Comparison of ENCODE assay signal across 8 cellular contexts in the genomic region with DNA sequence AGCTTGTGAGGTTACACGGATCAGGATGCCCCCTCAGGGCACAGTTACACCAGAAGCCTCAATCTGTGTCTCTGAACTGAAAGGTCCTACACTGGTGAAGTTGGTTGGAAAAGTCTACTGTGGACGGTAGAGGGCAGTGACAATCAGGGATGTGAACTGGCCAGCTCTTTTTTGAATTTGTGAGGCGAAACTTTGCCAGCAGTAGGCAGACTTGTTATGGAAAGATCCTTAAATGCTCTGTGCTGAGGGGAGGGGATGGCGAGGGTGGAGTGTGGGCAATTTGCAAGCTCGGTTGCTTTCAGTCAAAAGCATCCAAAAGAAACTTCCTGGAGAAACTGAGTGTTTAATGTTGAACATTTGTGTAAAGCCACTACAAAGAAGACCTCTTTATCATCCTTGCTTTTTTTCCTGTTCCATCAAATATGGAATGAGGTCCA.
A peak's percentile ranks its signal among the peaks of the same experiment; 100 is the strongest.
DNase-seq lines count a peak whose midpoint lies in the region; ATAC-seq, FAIRE-seq and TF ChIP-seq lines count a peak whose summit lies in the region.

No MANE protein-coding gene starts in this region.

- H3K4me1 Mint-ChIP-seq in Caco-2 (ENCODE audit: low read depth, unreplicated experiment) (no peaks in the 10 kb centered on the region), H9 (peaks cover 20 to 23% of the 10 kb centered on the region in 2 experiments)

- no peak overlapping the region for H3K56ac ChIP-seq in H9 (ENCODE audit: insufficient read length, low read depth, low read length)

- no peak overlapping the region for H2BK15ac ChIP-seq in H9 (ENCODE audit: low read depth, low read length)

- H3K36me3 ChIP-seq in Caco-2 (ENCODE audit: control insufficient read depth, insufficient read depth, low read length) (no peaks in the 10 kb centered on the region), iPS DF 6.9 (ENCODE audit: control insufficient read depth, insufficient read depth, low read length) (no peaks in the 10 kb centered on the region), small intestine (ENCODE audit: control insufficient read depth in 2 of 2, insufficient read depth in 2 of 2, low read length in 2 of 2) (no peaks in the 10 kb centered on the region)

- H3K36me3 Mint-ChIP-seq in Caco-2 (ENCODE audit: insufficient read depth, unreplicated experiment) (no peaks in the 10 kb centered on the region), H9 (ENCODE audit: insufficient read depth in 1 of 3, low read depth in 3 of 3) (peaks cover 0 to 10% (median 9%) of the 10 kb centered on the region in 3 experiments)

- peak; percentile 67 to 84 for TF ChIP-seq CTCF in Caco-2 (IDR thresholded peaks at IDR 0.05; ENCODE audit: insufficient read depth in 1 of 2, low read depth in 1 of 2, low read length in 1 of 2, severe bottlenecking in 1 of 2, unreplicated experiment in 1 of 2)
- TF ChIP-seq CTCF in H9 (conservative IDR thresholded peaks at IDR 0.05) = peak; percentile 83

- H3K18ac ChIP-seq in H9 (ENCODE audit: insufficient read length, low read depth, low read length) = no peak overlapping the region

- H3K9me3 ChIP-seq in Caco-2 (no peaks in the 10 kb centered on the region), H9 (ENCODE audit: control insufficient read depth, low read depth, low read length) (no peaks in the 10 kb centered on the region), iPS DF 6.9 (ENCODE audit: control insufficient read depth, insufficient read depth, low read length) (no peaks in the 10 kb centered on the region), small intestine (ENCODE audit: control insufficient read depth, low read depth) (no peaks in the 10 kb centered on the region)

- H3K4me1 ChIP-seq in Caco-2 (no peaks in the 10 kb centered on the region), H9 (ENCODE audit: insufficient read depth, low read length) (peaks cover 3% of the 10 kb centered on the region; the same call in 1 of the 2 replicates), iPS DF 6.9 (ENCODE audit: control insufficient read depth, insufficient read depth, low read length) (peaks cover 3% of the 10 kb centered on the region; the same call in 1 of the 2 replicates), small intestine (ENCODE audit: control insufficient read depth in 2 of 2, insufficient read depth in 1 of 2, low read depth in 1 of 2, low read length in 1 of 2) (no peaks in the 10 kb centered on the region)

- H3K4me3 Mint-ChIP-seq in Caco-2 (ENCODE audit: unreplicated experiment) (no peak overlapping the region), H9 (no peak overlapping the region; a peak in 1 of 5 replicates)

- H3K9ac ChIP-seq in H9 (ENCODE audit: extremely low read depth, insufficient read length, low read length) = no peak overlapping the region

- POLR2A ChIA-PET in Caco-2 (lab: Charles Lee) = no interaction called here

- H3K27ac Mint-ChIP-seq in Caco-2 (ENCODE audit: unreplicated experiment) (no peak overlapping the region), H9 (peak overlapping the region in 1 of 3 experiments; percentile 42; a peak in 2 of 7 replicates)

- no peak overlapping the region for H3K4ac ChIP-seq in H9 (ENCODE audit: low read depth, low read length)

- no peak overlapping the region for H3K4me2 ChIP-seq in H9 (ENCODE audit: insufficient read depth, insufficient read length, low read length)

- H2AK5ac ChIP-seq in H9 (ENCODE audit: insufficient read length, low read length) = no peak overlapping the region

- no peaks in the 10 kb centered on the region for H4K20me1 ChIP-seq in H9 (ENCODE audit: control insufficient read depth, insufficient read depth, insufficient read length)

- CTCF ChIA-PET in Caco-2 (lab: Charles Lee) = interaction anchor here (0.6 to 2.5 kb wide), 11 partner anchors 29 to 698 kb away, joined by 3 to 66 read pairs (median 5); a partner anchor contains a TSS

- intact Hi-C loops in Caco-2 (cut with micrococcal nuclease; ENCODE audit: unreplicated experiment) = loop anchor here (1.0 to 2.0 kb wide), 4 partner anchors 17 to 212 kb away; a partner anchor contains a TSS

- FAIRE-seq in small intestine (lab: Jason Lieb, UNC) = no peak

- H3T11ph ChIP-seq in H9 (ENCODE audit: low read length) = no peak overlapping the region

- no peak overlapping the region for H3K23ac ChIP-seq in H9 (ENCODE audit: insufficient read length, low read depth, low read length)

- DNase-seq in Caco-2 (peak; percentile 50 to 65), H9 (peak; percentile 83), NOMO-1 treated with dmso at 0.1 percent for 144 hours (lab: John Stamatoyannopoulos, UW; ENCODE audit: unreplicated experiment) (peak; percentile 35), brain pericyte (ENCODE audit: low read depth, low spot score) (peak; percentile 84), iPS DF 6.9 (ENCODE audit: low read depth, low spot score) (peak; percentile 54), small intestine (peak; percentile 71)

- H3K9me3 Mint-ChIP-seq in Caco-2 (ENCODE audit: unreplicated experiment) (no peaks in the 10 kb centered on the region), H9 (no peaks in the 10 kb centered on the region)

- no peak overlapping the region for H2AFZ ChIP-seq in H9 (ENCODE audit: low read length)

- no peak overlapping the region for H2BK12ac ChIP-seq in H9 (ENCODE audit: insufficient read length, low read depth, low read length)

- no peaks in the 10 kb centered on the region for H3K27me3 ChIP-seq in Caco-2 (replicated peaks; ENCODE audit: control insufficient read depth, insufficient read depth, low read length)
- no peaks in the 10 kb centered on the region for H3K27me3 ChIP-seq in H9 (ENCODE audit: insufficient read depth, low read length)
- no peaks in the 10 kb centered on the region for H3K27me3 ChIP-seq in iPS DF 6.9 (ENCODE audit: control insufficient read depth, insufficient read depth, low read length)
- H3K27me3 ChIP-seq in small intestine (ENCODE audit: control insufficient read depth in 2 of 2, insufficient read depth in 2 of 2, low read length in 2 of 2) = no peaks in the 10 kb centered on the region

- H4K5ac ChIP-seq in H9 (ENCODE audit: insufficient read length, low read depth, low read length) = no peak overlapping the region

- no peak overlapping the region for H4K8ac ChIP-seq in H9 (replicated peaks; ENCODE audit: insufficient read length, low read depth, low read length)

- no peak overlapping the region for H3K27ac ChIP-seq in H9 (ENCODE audit: insufficient read length, low read depth, low read length)
- no peak overlapping the region for H3K27ac ChIP-seq in iPS DF 6.9 (ENCODE audit: low read length)
- no peak overlapping the region for H3K27ac ChIP-seq in small intestine (ENCODE audit: low read depth in 1 of 2, low read length in 1 of 2)

- no CpG with 5 or more reads among the region's 5 CpGs for WGBS in H9 (ENCODE audit: extremely low coverage, insufficient read length, low lambda C conversion rate)
- no CpG with 5 or more reads among the region's 5 CpGs for WGBS in iPS DF 6.9 (ENCODE audit: insufficient coverage, insufficient read length)
- WGBS in small intestine, 3 donors = 6 to 7% (median 7%) methylated on average over 5 of the region's 5 CpGs

- no peak overlapping the region for H2BK5ac ChIP-seq in H9 (ENCODE audit: insufficient read length, low read length)

- H3K23me2 ChIP-seq in H9 (ENCODE audit: insufficient read length, low read depth, low read length, poor library complexity, severe bottlenecking) = no peaks in the 10 kb centered on the region

- H3K27me3 Mint-ChIP-seq in Caco-2 (ENCODE audit: insufficient read depth, unreplicated experiment) (peaks cover 17% of the 10 kb centered on the region), H9 (ENCODE audit: low read depth) (no peaks in the 10 kb centered on the region)

- H4K91ac ChIP-seq in H9 (ENCODE audit: insufficient read length, low read depth, low read length) = no peak overlapping the region

- BruUV-seq in Caco-2 (replicated peaks; lab: Mats Ljungman, UMichigan) = no TSS peak

- ATAC-seq in GM18498 (IDR thresholded peaks at IDR 0.05; ENCODE audit: unreplicated experiment) (no peak), GM21737 (IDR thresholded peaks at IDR 0.05; ENCODE audit: unreplicated experiment) (no peak)

- no peak overlapping the region for H2BK120ac ChIP-seq in H9 (ENCODE audit: low read depth, low read length, poor library complexity, severe bottlenecking)

- no peak overlapping the region for H2BK20ac ChIP-seq in H9 (ENCODE audit: low read depth, low read length, poor library complexity, severe bottlenecking)

- no peaks in the 10 kb centered on the region for H3K79me2 ChIP-seq in H9 (ENCODE audit: insufficient read depth, low read length)

- H3K14ac ChIP-seq in H9 (ENCODE audit: insufficient read depth, low read length) = no peak overlapping the region

- no peaks in the 10 kb centered on the region for H3K79me1 ChIP-seq in H9 (ENCODE audit: insufficient read depth, low read depth, low read length, poor library complexity, severe bottlenecking)

- H3K4me3 ChIP-seq in Caco-2 (ENCODE audit: low read depth, low read length) = no peak overlapping the region
- no peak overlapping the region for H3K4me3 ChIP-seq in iPS DF 6.9 (ENCODE audit: low read length)
- no peak overlapping the region for H3K4me3 ChIP-seq in small intestine (ENCODE audit: low read depth in 1 of 2, low read length in 2 of 2)
